ENCODE assay signal across 31 cellular contexts in genomic region chr4:98170035-98170434, GRCh38. TPM values are rescaled to one million over a fixed set of nuclear protein-coding genes. Genes with fewer than 3 reads are reported as not detected.
"Had no signal": no experiment of that assay in that cellular context is flagged by ENCODE, and none has a peak within 500 bp of the region (broad histone marks: within the 10 kb centered on the region; RNA-seq: fewer than 3 reads in every experiment).

No MANE protein-coding gene starts in this region.

- DNase-seq: dorsolateral prefrontal cortex; effector CD4-positive, alpha-beta T cell; foreskin fibroblast; gastrocnemius medialis; head of caudate nucleus; left cardiac atrium; left lung; mammary epithelial cell; mesendoderm; midbrain; naive thymus-derived CD4-positive, alpha-beta T cell; stimulated activated CD4-positive, alpha-beta T cell treated with anti-CD3 and anti-CD28 coated beads, Interleukin-12 subunit alpha, Interleukin-12 subunit beta, amount 100 ng/mL, for 4 hours; stimulated activated CD4-positive, alpha-beta T cell treated with anti-CD3 and anti-CD28 coated beads, Interleukin-1b, Interleukin-23, amount 100 ng/mL, for 48 hours; stimulated activated CD4-positive, alpha-beta T cell treated with anti-CD3 and anti-CD28 coated beads, Interleukin-4, amount 100 ng/mL, for 1 hour; stimulated activated CD8-positive, alpha-beta memory T cell treated with anti-CD3 and anti-CD28 coated beads, Interleukin-4, amount 100 ng/mL, for 48 hours; stimulated activated naive CD4-positive, alpha-beta T cell; stimulated activated naive CD8-positive, alpha-beta T cell treated with anti-CD3 and anti-CD28 coated beads, Interleukin-15, amount 100 ng/mL, for 72 hours; transverse colon had no signal

- H3K4me3 Mint-ChIP-seq: naive thymus-derived CD4-positive, alpha-beta T cell; nephron; neural progenitor cell; stimulated activated naive CD8-positive, alpha-beta T cell treated with anti-CD3 and anti-CD28 coated beads, Interleukin-15, amount 100 ng/mL, for 72 hours had no signal

- H3K4me1 Mint-ChIP-seq: nephron; stimulated activated naive CD8-positive, alpha-beta T cell treated with anti-CD3 and anti-CD28 coated beads, Interleukin-15, amount 100 ng/mL, for 72 hours had no signal

- H3K9ac ChIP-seq: neural progenitor cell, parathyroid adenoma had no signal

- ATAC-seq: esophagus mucosa; gastrocnemius medialis; left cardiac atrium; left lung; naive thymus-derived CD4-positive, alpha-beta T cell; sciatic nerve; stimulated activated naive CD8-positive, alpha-beta T cell treated with anti-CD3 and anti-CD28 coated beads, Interleukin-15, amount 100 ng/mL, for 72 hours had no signal

- FAIRE-seq: colon had no signal

- H3K27ac Mint-ChIP-seq: naive thymus-derived CD4-positive, alpha-beta T cell; neural progenitor cell; stimulated activated naive CD8-positive, alpha-beta T cell treated with anti-CD3 and anti-CD28 coated beads, Interleukin-15, amount 100 ng/mL, for 72 hours had no signal

- H3K27me3 Mint-ChIP-seq: stimulated activated naive CD8-positive, alpha-beta T cell treated with anti-CD3 and anti-CD28 coated beads, Interleukin-15, amount 100 ng/mL, for 72 hours had no signal

- H2AFZ ChIP-seq: neural progenitor cell, parathyroid adenoma had no signal

- H3K9me3 Mint-ChIP-seq: nephron; neural progenitor cell; stimulated activated naive CD8-positive, alpha-beta T cell treated with anti-CD3 and anti-CD28 coated beads, Interleukin-15, amount 100 ng/mL, for 72 hours had no signal

- H3K9me3 ChIP-seq: gastrocnemius medialis, left lung, prostate gland, suprapubic skin, transverse colon, vagina had no signal

- H3K27ac ChIP-seq: dorsolateral prefrontal cortex, epithelial cell of prostate, gastrocnemius medialis, left lung, neural progenitor cell, parathyroid adenoma, prostate gland, suprapubic skin, transverse colon, vagina had no signal

- H3K4me3 ChIP-seq: dorsolateral prefrontal cortex, gastrocnemius medialis, left lung, neural progenitor cell, prostate gland, smooth muscle cell, suprapubic skin, transverse colon, vagina had no signal

- H3K27me3 ChIP-seq: dorsolateral prefrontal cortex, gastrocnemius medialis, left lung, neural progenitor cell, suprapubic skin, transverse colon, vagina had no signal

- H3K4me1 ChIP-seq: left lung, parathyroid adenoma, prostate gland, suprapubic skin, transverse colon, vagina had no signal

- H3K4me2 ChIP-seq: neural progenitor cell, smooth muscle cell had no signal

- H3K36me3 Mint-ChIP-seq: naive thymus-derived CD4-positive, alpha-beta T cell; neural progenitor cell had no signal

- H3K79me2 ChIP-seq: parathyroid adenoma had no signal

- H3K36me3 ChIP-seq: gastrocnemius medialis, left lung, neural progenitor cell, prostate gland, suprapubic skin, transverse colon, vagina had no signal

RNA-seq across cellular contexts. Expression of gene STPG2, which starts 26.8 kb away (rescaled TPM):
- total RNA-seq: glomerular endothelial cell, kidney epithelial cell, vagina had no signal
- polyA plus RNA-seq: naive thymus-derived CD4-positive, alpha-beta T cell had no signal
